In genomic region chr12:131636940-131637750, GRCh38 we compare ENCODE assay signal across 15 cellular contexts.
A peak's percentile ranks its signal among the peaks of the same experiment; 100 is the strongest.
DNase-seq lines count a peak whose midpoint lies in the region; ATAC-seq and TF ChIP-seq lines count a peak whose summit lies in the region.
"Had no signal": no experiment of that assay in that cellular context is flagged by ENCODE, and none has a peak within 500 bp of the region (broad histone marks: within the 10 kb centered on the region; RNA-seq: fewer than 3 reads in every experiment).

No MANE protein-coding gene starts in this region.

- peaks cover 13% of the 10 kb centered on the region for H3K27me3 Mint-ChIP-seq in activated CD4-positive, alpha-beta T cell treated with anti-CD3 and anti-CD28 coated beads for 36 hours

- intact Hi-C loops in Right ventricle myocardium inferior (cut with DNase I) = no loop called here
- intact Hi-C loops in left cardiac atrium (cut with DNase I) = no loop called here
- intact Hi-C loops in activated CD4-positive, alpha-beta T cell treated with anti-CD3 and anti-CD28 coated beads for 36 hours (cut with DNase I, micrococcal nuclease) = loop anchor here in 1 of 2 experiments (10.0 kb wide), 1 partner anchor 302 kb away; no protein-coding TSS in a partner anchor

- no CpG with 5 or more reads among the region's 18 CpGs for WGBS in neuronal stem cell (ENCODE audit: extremely low coverage in 2 of 2, insufficient read length in 2 of 2, insufficient replicate concordance in 1 of 2), 2 donors

- H3K4me1 Mint-ChIP-seq in activated CD4-positive, alpha-beta T cell treated with anti-CD3 and anti-CD28 coated beads for 36 hours = no peaks in the 10 kb centered on the region
- H3K4me1 Mint-ChIP-seq: B cell had no signal

- POLR2A ChIA-PET in activated CD4-positive, alpha-beta T cell treated with anti-CD3 and anti-CD28 coated beads for 36 hours (lab: Charles Lee) = no interaction called here

- H3K36me3 Mint-ChIP-seq in activated CD4-positive, alpha-beta T cell treated with anti-CD3 and anti-CD28 coated beads for 36 hours (ENCODE audit: low read depth) = no peaks in the 10 kb centered on the region

- DNase-seq in Right ventricle myocardium inferior (ENCODE audit: missing footprints) = peak; percentile 44
- no peak for DNase-seq in left cardiac atrium
- peak; percentile 46 for DNase-seq in H7
- peak; percentile 1 for DNase-seq in cerebellum (ENCODE audit: low spot score)
- DNase-seq in neuronal stem cell (ENCODE audit: low spot score) = no peak
- DNase-seq in activated CD4-positive, alpha-beta T cell treated with anti-CD3 and anti-CD28 coated beads for 36 hours = no peak
- no peak for DNase-seq in MM.1S
- DNase-seq: 8988T; C1 segment of cervical spinal cord; Calu3; CD4-positive, alpha-beta T cell; DMS 273 treated with DMSO at 0.1 percent for 48 hours; EL had no signal

- H3K14ac ChIP-seq in neuronal stem cell (ENCODE audit: low read length) = peak overlapping the region; percentile 17

- H2BK5ac ChIP-seq in neuronal stem cell (ENCODE audit: low read length) = peak overlapping the region; percentile 17

- H3F3A ChIP-seq in MM.1S (ENCODE audit: insufficient read depth, low read length) = no peaks in the 10 kb centered on the region

- H3K9me3 Mint-ChIP-seq in activated CD4-positive, alpha-beta T cell treated with anti-CD3 and anti-CD28 coated beads for 36 hours (ENCODE audit: low read depth) = no peaks in the 10 kb centered on the region
- H3K9me3 Mint-ChIP-seq: CD4-positive, alpha-beta T cell had no signal

- no peak overlapping the region for H3K27ac Mint-ChIP-seq in activated CD4-positive, alpha-beta T cell treated with anti-CD3 and anti-CD28 coated beads for 36 hours
- H3K27ac Mint-ChIP-seq: B cell; CD4-positive, alpha-beta T cell had no signal

- H3K23ac ChIP-seq in neuronal stem cell (ENCODE audit: low read depth, low read length, poor library complexity) = peak overlapping the region; percentile 34

- no peaks in the 10 kb centered on the region for H3K36me3 ChIP-seq in H7 (replicated peaks; ENCODE audit: control insufficient read depth, insufficient read depth, low read length)
- no peaks in the 10 kb centered on the region for H3K36me3 ChIP-seq in neuronal stem cell (replicated peaks in 1 of 2; ENCODE audit: control insufficient read depth in 2 of 2, insufficient read depth in 2 of 2, low read length in 2 of 2)
- no peaks in the 10 kb centered on the region for H3K36me3 ChIP-seq in MM.1S (replicated peaks; ENCODE audit: insufficient read depth, low read length)

- no peak overlapping the region for H2AK5ac ChIP-seq in neuronal stem cell (ENCODE audit: low read depth, low read length)

- H3K27ac ChIP-seq in neuronal stem cell (replicated peaks; ENCODE audit: low read length) (no peak overlapping the region), MM.1S (ENCODE audit: low read length) (no peak overlapping the region)

- no peaks in the 10 kb centered on the region for H3K9me3 ChIP-seq in neuronal stem cell (replicated peaks in 1 of 2; ENCODE audit: control insufficient read depth in 2 of 2, insufficient read depth in 1 of 2, low read depth in 1 of 2, low read length in 2 of 2)
- H3K9me3 ChIP-seq in MM.1S (replicated peaks; ENCODE audit: insufficient read depth, low read length) = no peaks in the 10 kb centered on the region

- ATAC-seq in Right ventricle myocardium inferior (no peak), left cardiac atrium (no peak), HG02642 (IDR thresholded peaks at IDR 0.05; ENCODE audit: poor library complexity, unreplicated experiment) (no peak)
- ATAC-seq in activated CD4-positive, alpha-beta T cell treated with anti-CD3 and anti-CD28 coated beads for 36 hours = no peak

- H2BK12ac ChIP-seq in neuronal stem cell (ENCODE audit: low read length) = no peak overlapping the region

- H3K4me1 ChIP-seq in neuronal stem cell (ENCODE audit: control insufficient read depth in 2 of 2, insufficient read depth in 1 of 2, low read depth in 1 of 2, low read length in 2 of 2) (peaks cover under 1 to 3% of the 10 kb centered on the region in 2 donors), MM.1S (ENCODE audit: low read length) (no peaks in the 10 kb centered on the region)

- no peaks in the 10 kb centered on the region for H3K9me2 ChIP-seq in MM.1S (replicated peaks; ENCODE audit: insufficient read depth, low read length)

- CTCF ChIA-PET in activated CD4-positive, alpha-beta T cell treated with anti-CD3 and anti-CD28 coated beads for 36 hours (lab: Charles Lee) = no interaction called here

- H3K4me3 ChIP-seq in H7 (ENCODE audit: insufficient read depth, low read depth, low read length) (no peak overlapping the region), neuronal stem cell (ENCODE audit: low read length in 2 of 2) (no peak overlapping the region), MM.1S (ENCODE audit: low read length) (no peak overlapping the region)

- H3K4me2 ChIP-seq in neuronal stem cell (ENCODE audit: insufficient read depth, low read length, poor library complexity, severe bottlenecking) (no peak overlapping the region), MM.1S (ENCODE audit: low read depth, low read length) (no peak overlapping the region)

- no peak for TF ChIP-seq CTCF in MM.1S (IDR thresholded peaks at IDR 0.05; ENCODE audit: low read length)

- H3K27me3 ChIP-seq in H7 (ENCODE audit: control insufficient read depth, insufficient read depth, low read length) (0 out of 2 replicates have a peak, but pooled peaks cover 2% of the 10 kb centered on the region), neuronal stem cell (ENCODE audit: control insufficient read depth in 3 of 3, insufficient read depth in 3 of 3, low read depth in 1 of 3, low read length in 3 of 3) (peaks cover 0 to 11% (median 0%) of the 10 kb centered on the region in 3 experiments), MM.1S (replicated peaks; ENCODE audit: insufficient read depth, low read length) (no peaks in the 10 kb centered on the region; the same call in 1 of the 2 replicates)

- no peak overlapping the region for H3K4me3 Mint-ChIP-seq in activated CD4-positive, alpha-beta T cell treated with anti-CD3 and anti-CD28 coated beads for 36 hours
- H3K4me3 Mint-ChIP-seq: B cell; CD4-positive, alpha-beta T cell had no signal

- H3K79me1 ChIP-seq in neuronal stem cell (ENCODE audit: low read depth, low read length) = no peaks in the 10 kb centered on the region

- peak overlapping the region; percentile 45 for H3K4ac ChIP-seq in neuronal stem cell (ENCODE audit: low read length)

- H4K8ac ChIP-seq in neuronal stem cell (ENCODE audit: low read depth, low read length) = no peak overlapping the region

- no peak overlapping the region for H2AFZ ChIP-seq in neuronal stem cell (ENCODE audit: low read length)
- no peak overlapping the region for H2AFZ ChIP-seq in MM.1S (ENCODE audit: low read length)

- no peaks in the 10 kb centered on the region for H4K20me1 ChIP-seq in MM.1S (ENCODE audit: insufficient read depth, low read length)

- peak overlapping the region; percentile 68 for H2BK120ac ChIP-seq in neuronal stem cell (ENCODE audit: low read depth, low read length)

- no peak overlapping the region for H4K91ac ChIP-seq in neuronal stem cell (ENCODE audit: low read depth, low read length, poor library complexity)

- H3K18ac ChIP-seq in neuronal stem cell (ENCODE audit: low read length) = no peak overlapping the region

- peak overlapping the region; percentile 12 for H2BK15ac ChIP-seq in neuronal stem cell (ENCODE audit: low read length)

- no peaks in the 10 kb centered on the region for H3K79me2 ChIP-seq in MM.1S (ENCODE audit: low read length)

- H3K9ac ChIP-seq in neuronal stem cell (ENCODE audit: low read depth, low read length, poor library complexity) (peak overlapping the region; percentile 50), MM.1S (ENCODE audit: low read length) (no peak overlapping the region)

Comparison
In these comparisons a context has a peak if more than half of its experiments do, and no peak if none do; other contexts are left out.
1. DNase-seq: peak in Right ventricle myocardium inferior (single experiment), H7 (single experiment) and cerebellum (single experiment); none in left cardiac atrium (single experiment), neuronal stem cell (single experiment), activated CD4-positive, alpha-beta T cell treated with anti-CD3 and anti-CD28 coated beads for 36 hours (single experiment) and MM.1S (single experiment).